23 cellular contexts compared by ENCODE assay signal in genomic region chr3:6264036-6264435, GRCh38.
DNase-seq lines count a peak whose midpoint lies in the region; ATAC-seq, FAIRE-seq and TF ChIP-seq lines count a peak whose summit lies in the region.
"Had no signal": no experiment of that assay in that cellular context is flagged by ENCODE, and none has a peak within 500 bp of the region (broad histone marks: within the 10 kb centered on the region; RNA-seq: fewer than 3 reads in every experiment).

No MANE protein-coding gene starts in this region.

- H3K79me2 ChIP-seq in HepG2 (ENCODE audit: insufficient read depth, low read length) (no peaks in the 10 kb centered on the region), OCI-LY7 (ENCODE audit: insufficient read depth, low read depth, low read length) (no peaks in the 10 kb centered on the region), K562 (ENCODE audit: control insufficient read depth, insufficient read depth, low read length) (no peaks in the 10 kb centered on the region)

- no peak for TF ChIP-seq POLR2A in HepG2 (IDR thresholded peaks at IDR 0.05; ENCODE audit: insufficient read depth in 1 of 2, low read depth in 2 of 2, low read length in 2 of 2)
- TF ChIP-seq POLR2A in right lobe of liver (IDR thresholded peaks at IDR 0.05) = no peak
- TF ChIP-seq POLR2A in K562 (conservative IDR thresholded peaks at IDR 0.05) = no peak

- FAIRE-seq in HepG2 (lab: Jason Lieb, UNC) (no peak), K562 (lab: Jason Lieb, UNC) (no peak)
- FAIRE-seq: GM12891, GM19239 had no signal

- intact Hi-C loops in HepG2 (cut with micrococcal nuclease; ENCODE audit: unreplicated experiment) (no loop called here), right lobe of liver (cut with DNase I) (no loop called here), OCI-LY7 (cut with micrococcal nuclease; ENCODE audit: unreplicated experiment) (no loop called here), K562 (cut with micrococcal nuclease) (no loop called here)

- H3K36me3 ChIP-seq in HepG2 (replicated peaks in 1 of 2; ENCODE audit: control insufficient read depth in 1 of 2, insufficient read depth in 2 of 2, low read length in 2 of 2) = no peaks in the 10 kb centered on the region
- no peaks in the 10 kb centered on the region for H3K36me3 ChIP-seq in right lobe of liver
- H3K36me3 ChIP-seq in OCI-LY7 (ENCODE audit: insufficient read depth, low read length) = no peaks in the 10 kb centered on the region
- no peaks in the 10 kb centered on the region for H3K36me3 ChIP-seq in K562 (ENCODE audit: control insufficient read depth, insufficient read depth, low read length)
- H3K36me3 ChIP-seq: BE2C, BLaER1 had no signal

- no peak for TF ChIP-seq RAD21 in HepG2 (CRISPR knock-in tag; IDR thresholded peaks at IDR 0.05)
- TF ChIP-seq RAD21 in K562 (CRISPR knock-in tag; conservative IDR thresholded peaks at IDR 0.05 in 1 of 2, IDR thresholded peaks at IDR 0.05 in 1 of 2) = no peak

- H3K4me3 ChIP-seq in HepG2 (replicated peaks in 1 of 3; ENCODE audit: insufficient read depth in 1 of 3, low read depth in 2 of 3, low read length in 3 of 3) = no peak overlapping the region
- no peak overlapping the region for H3K4me3 ChIP-seq in right lobe of liver
- H3K4me3 ChIP-seq in OCI-LY7 (ENCODE audit: low read depth, low read length, poor library complexity, severe bottlenecking) = no peak overlapping the region
- no peak overlapping the region for H3K4me3 ChIP-seq in K562
- H3K4me3 ChIP-seq: BLaER1 had no signal

- no peak for ATAC-seq in HepG2
- no peak for ATAC-seq in right lobe of liver
- ATAC-seq in K562 = no peak

- TF ChIP-seq CTCF in HepG2 (CRISPR knock-in tag; IDR thresholded peaks at IDR 0.05) (no peak), right lobe of liver (IDR thresholded peaks at IDR 0.05) (no peak), OCI-LY7 (conservative IDR thresholded peaks at IDR 0.05; ENCODE audit: low read length) (no peak), K562 (IDR thresholded peaks at IDR 0.05 in 2 of 3, conservative IDR thresholded peaks at IDR 0.05 in 1 of 3; ENCODE audit: insufficient read depth in 2 of 3, low read depth in 1 of 3, low read length in 3 of 3) (no peak)

- POLR2A ChIA-PET in HepG2 (lab: Yijun Ruan, JAX) = no interaction called here
- POLR2A ChIA-PET in OCI-LY7 (lab: Charles Lee) = interaction anchor here (0.6 to 1.8 kb wide), 3 partner anchors 10 to 438 kb away, joined by 3 to 5 read pairs (median 4); no protein-coding TSS in a partner anchor
- POLR2A ChIA-PET in K562 (lab: Yijun Ruan, JAX) = no interaction called here

- BruUV-seq in HepG2 (replicated peaks; lab: Mats Ljungman, UMichigan) = no TSS peak
- no TSS peak for BruUV-seq in OCI-LY7 (replicated peaks; lab: Mats Ljungman, UMichigan)
- no TSS peak for BruUV-seq in K562 (replicated peaks; lab: Mats Ljungman, UMichigan)

- H3K9me1 ChIP-seq in K562 (ENCODE audit: control insufficient read depth, insufficient read depth, low read length) = no peaks in the 10 kb centered on the region

- no peak for TF ChIP-seq EP300 in HepG2 (IDR thresholded peaks at IDR 0.05; ENCODE audit: low read depth in 2 of 2, low read length in 2 of 2)
- no peak for TF ChIP-seq EP300 in HepG2 (CRISPR knock-in tag; IDR thresholded peaks at IDR 0.05; ENCODE audit: borderline replicate concordance)
- no peak for TF ChIP-seq EP300 in K562 (IDR thresholded peaks at IDR 0.05; ENCODE audit: low read length)

- in situ Hi-C loops in HepG2 (cut with HindIII; ENCODE audit: extremely low pct_ligation_motif_present, low pct_unique_long_range_greater_than_20kb) (no loop called here), K562 (cut with MboI) (no loop called here)

- no peak overlapping the region for H3K4me2 ChIP-seq in HepG2 (ENCODE audit: low read depth, low read length)
- H3K4me2 ChIP-seq in OCI-LY7 (ENCODE audit: low read length) = no peak overlapping the region
- no peak overlapping the region for H3K4me2 ChIP-seq in K562 (ENCODE audit: insufficient read depth, low read length)
- H3K4me2 ChIP-seq: BLaER1 had no signal

- H3K9ac ChIP-seq in HepG2 (ENCODE audit: insufficient read depth, low read depth, low read length) = no peak overlapping the region
- no peak overlapping the region for H3K9ac ChIP-seq in K562 (ENCODE audit: insufficient read depth in 1 of 2, low read depth in 2 of 2, low read length in 2 of 2)
- H3K9ac ChIP-seq: BLaER1 had no signal

- DNase-seq in HepG2 (ENCODE audit: low spot score) (no peak), right lobe of liver (no peak), OCI-LY7 (ENCODE audit: low spot score) (no peak), K562 (ENCODE audit: extremely low read depth in 1 of 4, low spot score in 3 of 4) (no peak), epidermal melanocyte (ENCODE audit: insufficient read length, low spot score) (no peak), NCI-H2029 treated with DMSO at 0.1 percent for 48 hours (lab: John Stamatoyannopoulos, UW) (no peak)
- DNase-seq: ACHN; BE2C; C1 segment of cervical spinal cord; CD4-positive, alpha-beta memory T cell; CD4-positive, CD25-positive, alpha-beta regulatory T cell; CD8-positive, alpha-beta memory T cell; COR-L47; DMS 273 treated with DMSO at 0.1 percent for 48 hours; DMS153; DMS79; DND-41; EL; GDM1 had no signal

- H4K20me1 ChIP-seq in HepG2 (ENCODE audit: insufficient read depth, low read length) (no peaks in the 10 kb centered on the region), OCI-LY7 (ENCODE audit: insufficient read depth, low read length) (no peaks in the 10 kb centered on the region), K562 (replicated peaks; ENCODE audit: control insufficient read depth, insufficient read depth, low read length) (no peaks in the 10 kb centered on the region)
- H4K20me1 ChIP-seq: BLaER1 had no signal

- H3K27ac ChIP-seq in HepG2 (ENCODE audit: extremely low read length, insufficient read depth, low read length) (no peak overlapping the region), right lobe of liver (no peak overlapping the region), OCI-LY7 (ENCODE audit: low read depth, low read length, poor library complexity, severe bottlenecking) (no peak overlapping the region), K562 (ENCODE audit: extremely low read depth, low read depth, low read length) (no peak overlapping the region)
- H3K27ac ChIP-seq: 22Rv1, BLaER1 had no signal

- no peaks in the 10 kb centered on the region for H3K9me2 ChIP-seq in OCI-LY7 (ENCODE audit: insufficient read depth, low read length)

- no peaks in the 10 kb centered on the region for H3K4me1 ChIP-seq in HepG2 (ENCODE audit: insufficient read depth, low read length)
- no peaks in the 10 kb centered on the region for H3K4me1 ChIP-seq in right lobe of liver
- H3K4me1 ChIP-seq in OCI-LY7 (ENCODE audit: insufficient read depth, low read length, poor library complexity, severe bottlenecking) = no peaks in the 10 kb centered on the region
- no peaks in the 10 kb centered on the region for H3K4me1 ChIP-seq in K562 (replicated peaks in 1 of 2; ENCODE audit: control insufficient read depth in 2 of 2, insufficient read depth in 2 of 2, low read length in 2 of 2)
- H3K4me1 ChIP-seq: BE2C, BLaER1 had no signal

- H3K9me3 ChIP-seq in HepG2 (ENCODE audit: low read length) (peaks cover 75% of the 10 kb centered on the region), right lobe of liver (no peaks in the 10 kb centered on the region), OCI-LY7 (ENCODE audit: low read length) (no peaks in the 10 kb centered on the region), K562 (replicated peaks; ENCODE audit: control insufficient read depth, insufficient read depth, low read depth, low read length) (no peaks in the 10 kb centered on the region)
- H3K9me3 ChIP-seq: BE2C, BLaER1 had no signal

- CTCF ChIA-PET in HepG2 (lab: Yijun Ruan, JAX; ENCODE audit: low intra/inter-chr PET ratio, low total read pairs) (no interaction called here), OCI-LY7 (lab: Charles Lee; ENCODE audit: unreplicated experiment) (interaction anchor here (0.9 kb wide), 1 partner anchor 14 kb away, joined by 3 read pairs; no protein-coding TSS in a partner anchor), K562 (lab: Yijun Ruan, JAX; ENCODE audit: low intra/inter-chr PET ratio) (no interaction called here)

- 3% methylated on average over 1 of the region's 1 CpG for WGBS in HepG2 (ENCODE audit: low lambda C conversion rate)
- WGBS in right lobe of liver (ENCODE audit: insufficient coverage, low coverage, low lambda C conversion rate, missing lambda C conversion rate) = 45% methylated on average over 1 of the region's 1 CpG
- 0% methylated on average over 1 of the region's 1 CpG for WGBS in K562 (ENCODE audit: insufficient coverage, low coverage, missing lambda C conversion rate)

- H3K27me3 ChIP-seq in HepG2 (ENCODE audit: control insufficient read depth in 1 of 2, insufficient read depth in 2 of 2, low read length in 2 of 2) (no peaks in the 10 kb centered on the region), right lobe of liver (no peaks in the 10 kb centered on the region), K562 (ENCODE audit: control insufficient read depth in 2 of 2, insufficient read depth in 2 of 2, low read length in 2 of 2) (no peaks in the 10 kb centered on the region)
- H3K27me3 ChIP-seq: BE2C, BLaER1 had no signal

- no peak overlapping the region for H2AFZ ChIP-seq in HepG2 (ENCODE audit: low read length)
- 0 out of 2 replicates have a peak overlapping the region, but pooled peaks have one; percentile 25 for H2AFZ ChIP-seq in OCI-LY7 (ENCODE audit: low read length)
- no peak overlapping the region for H2AFZ ChIP-seq in K562 (ENCODE audit: low read depth, low read length)

TF ChIP-seq in HepG2, 621 proteins besides CTCF, POLR2A, EP300 and RAD21 (continues in another document):
- TF ChIP-seq YEATS4 (CRISPR knock-in tag; IDR thresholded peaks at IDR 0.05; ENCODE audit: borderline replicate concordance) (no peak), ZFP82 (CRISPR knock-in tag; IDR thresholded peaks at IDR 0.05; ENCODE audit: borderline replicate concordance) (no peak), ZNF496 (CRISPR knock-in tag; IDR thresholded peaks at IDR 0.05; ENCODE audit: insufficient replicate concordance) (no peak), NR3C1 (CRISPR knock-in tag; IDR thresholded peaks at IDR 0.05) (no peak)

TF ChIP-seq in K562, 482 proteins besides CTCF, POLR2A, EP300 and RAD21 (continues in another document):
- TF ChIP-seq PPARD (CRISPR knock-in tag; IDR thresholded peaks at IDR 0.05) = no peak
- no peak for TF ChIP-seq SPI1 (IDR thresholded peaks at IDR 0.05; ENCODE audit: borderline replicate concordance, low read depth, low read length)
- TF ChIP-seq RBM15 (IDR thresholded peaks at IDR 0.05; ENCODE audit: insufficient read depth, low read length) = no peak
- no peak for TF ChIP-seq CXXC5 (CRISPR knock-in tag; IDR thresholded peaks at IDR 0.05)

Comparison
In these comparisons a context has a peak if more than half of its experiments do, and no peak if none do; other contexts are left out.
1. Of the 241 proteins assayed by ChIP-seq in both HepG2 and K562: peak only in HepG2: none; only in K562: MAFF, MAFG, NFE2 and NFE2L1; in both: none; in neither: 236; mixed calls (peak in some experiments, not most) for 1.